In the genomic region with DNA sequence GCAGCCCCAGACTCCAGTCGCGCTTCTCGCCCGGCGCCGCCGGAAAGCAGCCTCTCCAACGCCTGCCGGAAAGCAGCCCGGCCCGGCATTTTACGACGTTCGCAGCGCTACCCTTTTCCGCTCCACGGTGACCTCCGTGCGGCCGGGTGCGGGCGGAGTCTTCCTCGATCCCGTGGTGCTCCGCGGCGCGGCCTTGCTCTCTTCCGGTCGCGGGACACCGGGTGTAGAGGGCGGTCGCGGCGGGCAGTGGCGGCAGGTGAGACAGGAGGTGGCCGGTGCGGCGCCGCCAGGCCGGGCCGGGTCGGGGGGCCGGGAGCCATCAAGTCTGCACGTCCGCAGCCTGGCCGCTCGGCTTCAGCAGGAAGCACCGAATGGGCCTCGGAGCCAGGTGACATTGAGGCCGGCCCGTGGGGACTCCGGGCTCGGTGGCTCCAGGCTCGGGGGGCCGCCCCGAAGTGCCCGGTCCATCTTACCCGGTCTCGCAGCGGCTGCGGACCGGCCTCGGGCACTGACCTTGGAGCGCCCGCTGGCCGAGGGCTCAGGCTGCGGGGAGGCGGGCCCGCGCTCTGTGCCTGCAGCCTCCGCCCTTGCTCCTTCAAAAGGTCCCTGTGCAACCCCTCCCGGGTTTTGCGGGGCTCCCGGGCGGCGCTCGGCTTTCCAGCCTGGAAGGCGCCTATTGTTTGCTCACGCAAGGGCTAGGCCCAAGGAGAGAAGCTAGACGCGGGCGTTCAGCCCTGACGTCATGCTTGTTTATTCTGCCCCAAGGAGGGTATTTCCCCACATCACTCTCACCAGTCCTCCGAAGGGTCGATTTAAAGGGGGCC, we compare ENCODE assay signal across 1 cellular context.
TF ChIP-seq lines count a peak whose summit lies in the region.

A gene (plus strand): TSS at position 199 of the 824 bp plus-strand sequence. CDS start 1,511 bp downstream, outside the sequence.
A gene (minus strand): TSS at position 48 of the 824 bp plus-strand sequence. CDS start 249 bp downstream, outside the sequence.

TF ChIP-seq in HepG2, 621 proteins besides CTCF, POLR2A, EP300 and RAD21 (continued from another document and continues in another):
- TF ChIP-seq, protein P1, sequence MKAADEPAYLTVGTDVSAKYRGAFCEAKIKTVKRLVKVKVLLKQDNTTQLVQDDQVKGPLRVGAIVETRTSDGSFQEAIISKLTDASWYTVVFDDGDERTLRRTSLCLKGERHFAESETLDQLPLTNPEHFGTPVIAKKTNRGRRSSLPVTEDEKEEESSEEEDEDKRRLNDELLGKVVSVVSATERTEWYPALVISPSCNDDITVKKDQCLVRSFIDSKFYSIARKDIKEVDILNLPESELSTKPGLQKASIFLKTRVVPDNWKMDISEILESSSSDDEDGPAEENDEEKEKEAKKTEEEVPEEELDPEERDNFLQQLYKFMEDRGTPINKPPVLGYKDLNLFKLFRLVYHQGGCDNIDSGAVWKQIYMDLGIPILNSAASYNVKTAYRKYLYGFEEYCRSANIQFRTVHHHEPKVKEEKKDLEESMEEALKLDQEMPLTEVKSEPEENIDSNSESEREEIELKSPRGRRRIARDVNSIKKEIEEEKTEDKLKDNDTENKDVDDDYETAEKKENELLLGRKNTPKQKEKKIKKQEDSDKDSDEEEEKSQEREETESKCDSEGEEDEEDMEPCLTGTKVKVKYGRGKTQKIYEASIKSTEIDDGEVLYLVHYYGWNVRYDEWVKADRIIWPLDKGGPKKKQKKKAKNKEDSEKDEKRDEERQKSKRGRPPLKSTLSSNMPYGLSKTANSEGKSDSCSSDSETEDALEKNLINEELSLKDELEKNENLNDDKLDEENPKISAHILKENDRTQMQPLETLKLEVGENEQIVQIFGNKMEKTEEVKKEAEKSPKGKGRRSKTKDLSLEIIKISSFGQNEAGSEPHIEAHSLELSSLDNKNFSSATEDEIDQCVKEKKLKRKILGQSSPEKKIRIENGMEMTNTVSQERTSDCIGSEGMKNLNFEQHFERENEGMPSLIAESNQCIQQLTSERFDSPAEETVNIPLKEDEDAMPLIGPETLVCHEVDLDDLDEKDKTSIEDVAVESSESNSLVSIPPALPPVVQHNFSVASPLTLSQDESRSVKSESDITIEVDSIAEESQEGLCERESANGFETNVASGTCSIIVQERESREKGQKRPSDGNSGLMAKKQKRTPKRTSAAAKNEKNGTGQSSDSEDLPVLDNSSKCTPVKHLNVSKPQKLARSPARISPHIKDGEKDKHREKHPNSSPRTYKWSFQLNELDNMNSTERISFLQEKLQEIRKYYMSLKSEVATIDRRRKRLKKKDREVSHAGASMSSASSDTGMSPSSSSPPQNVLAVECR (CRISPR knock-in tag; IDR thresholded peaks at IDR 0.05; ENCODE audit: borderline replicate concordance) = peak; percentile 99
- TF ChIP-seq, protein P2, sequence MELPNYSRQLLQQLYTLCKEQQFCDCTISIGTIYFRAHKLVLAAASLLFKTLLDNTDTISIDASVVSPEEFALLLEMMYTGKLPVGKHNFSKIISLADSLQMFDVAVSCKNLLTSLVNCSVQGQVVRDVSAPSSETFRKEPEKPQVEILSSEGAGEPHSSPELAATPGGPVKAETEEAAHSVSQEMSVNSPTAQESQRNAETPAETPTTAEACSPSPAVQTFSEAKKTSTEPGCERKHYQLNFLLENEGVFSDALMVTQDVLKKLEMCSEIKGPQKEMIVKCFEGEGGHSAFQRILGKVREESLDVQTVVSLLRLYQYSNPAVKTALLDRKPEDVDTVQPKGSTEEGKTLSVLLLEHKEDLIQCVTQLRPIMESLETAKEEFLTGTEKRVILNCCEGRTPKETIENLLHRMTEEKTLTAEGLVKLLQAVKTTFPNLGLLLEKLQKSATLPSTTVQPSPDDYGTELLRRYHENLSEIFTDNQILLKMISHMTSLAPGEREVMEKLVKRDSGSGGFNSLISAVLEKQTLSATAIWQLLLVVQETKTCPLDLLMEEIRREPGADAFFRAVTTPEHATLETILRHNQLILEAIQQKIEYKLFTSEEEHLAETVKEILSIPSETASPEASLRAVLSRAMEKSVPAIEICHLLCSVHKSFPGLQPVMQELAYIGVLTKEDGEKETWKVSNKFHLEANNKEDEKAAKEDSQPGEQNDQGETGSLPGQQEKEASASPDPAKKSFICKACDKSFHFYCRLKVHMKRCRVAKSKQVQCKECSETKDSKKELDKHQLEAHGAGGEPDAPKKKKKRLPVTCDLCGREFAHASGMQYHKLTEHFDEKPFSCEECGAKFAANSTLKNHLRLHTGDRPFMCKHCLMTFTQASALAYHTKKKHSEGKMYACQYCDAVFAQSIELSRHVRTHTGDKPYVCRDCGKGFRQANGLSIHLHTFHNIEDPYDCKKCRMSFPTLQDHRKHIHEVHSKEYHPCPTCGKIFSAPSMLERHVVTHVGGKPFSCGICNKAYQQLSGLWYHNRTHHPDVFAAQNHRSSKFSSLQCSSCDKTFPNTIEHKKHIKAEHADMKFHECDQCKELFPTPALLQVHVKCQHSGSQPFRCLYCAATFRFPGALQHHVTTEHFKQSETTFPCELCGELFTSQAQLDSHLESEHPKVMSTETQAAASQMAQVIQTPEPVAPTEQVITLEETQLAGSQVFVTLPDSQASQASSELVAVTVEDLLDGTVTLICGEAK (IDR thresholded peaks at IDR 0.05) = no peak
- TF ChIP-seq, protein P2 (CRISPR knock-in tag; IDR thresholded peaks at IDR 0.05) = peak; percentile 72; the same call in 1 of the 2 replicates
- no peak for TF ChIP-seq SNAI1 (CRISPR knock-in tag; IDR thresholded peaks at IDR 0.05; ENCODE audit: borderline replicate concordance)
- peak; percentile 77; the same call in 1 of the 2 replicates for TF ChIP-seq ZSCAN25 (CRISPR knock-in tag; IDR thresholded peaks at IDR 0.05)
- TF ChIP-seq RELA (CRISPR knock-in tag; IDR thresholded peaks at IDR 0.05) = no peak
- peak; percentile 2 for TF ChIP-seq AHR (CRISPR knock-in tag; IDR thresholded peaks at IDR 0.05)
- peak; percentile 91 for TF ChIP-seq ZNF143 (CRISPR knock-in tag; IDR thresholded peaks at IDR 0.05)
- no peak; the same call in 1 of the 2 replicates for TF ChIP-seq NAIF1 (CRISPR knock-in tag; IDR thresholded peaks at IDR 0.05; ENCODE audit: borderline replicate concordance)
- TF ChIP-seq HOXA9 (CRISPR knock-in tag; IDR thresholded peaks at IDR 0.05; ENCODE audit: borderline replicate concordance) = 0 out of 2 replicates have a peak, but pooled peaks have one; percentile 9
- no peak for TF ChIP-seq SETDB1 (CRISPR knock-in tag; IDR thresholded peaks at IDR 0.05; ENCODE audit: borderline replicate concordance)
- 0 out of 2 replicates have a peak, but pooled peaks have one; percentile 23 for TF ChIP-seq TOE1 (CRISPR knock-in tag; IDR thresholded peaks at IDR 0.05)
- peak; percentile 81; the same call in 1 of the 2 replicates for TF ChIP-seq SALL1 (CRISPR knock-in tag; IDR thresholded peaks at IDR 0.05)
- no peak for TF ChIP-seq NCOR1 (IDR thresholded peaks at IDR 0.05; ENCODE audit: borderline replicate concordance, low read length)
- TF ChIP-seq FOXK2 (IDR thresholded peaks at IDR 0.05) = no peak
- no peak for TF ChIP-seq FOXP1 (IDR thresholded peaks at IDR 0.05)
- no peak; the same call in 1 of the 2 replicates for TF ChIP-seq FOXP1 (CRISPR knock-in tag; IDR thresholded peaks at IDR 0.05)
- TF ChIP-seq ESRRA (CRISPR knock-in tag; IDR thresholded peaks at IDR 0.05; ENCODE audit: low read depth) = peak; percentile 92
- TF ChIP-seq HHEX (CRISPR knock-in tag; IDR thresholded peaks at IDR 0.05) = no peak
- peak; percentile 89; the same call in 1 of the 2 replicates for TF ChIP-seq SRY (CRISPR knock-in tag; IDR thresholded peaks at IDR 0.05)
- peak; percentile 73 for TF ChIP-seq ZNF205 (CRISPR knock-in tag; IDR thresholded peaks at IDR 0.05)
- peak; percentile 24; the same call in 1 of the 2 replicates for TF ChIP-seq ZFP36L1 (CRISPR knock-in tag; IDR thresholded peaks at IDR 0.05)
- peak; percentile 67; the same call in 1 of the 2 replicates for TF ChIP-seq ZNF619 (CRISPR knock-in tag; IDR thresholded peaks at IDR 0.05)
- 0 out of 2 replicates have a peak, but pooled peaks have one; percentile 17 for TF ChIP-seq ZNF138 (CRISPR knock-in tag; IDR thresholded peaks at IDR 0.05; ENCODE audit: low read depth)
- TF ChIP-seq ZFP90 (CRISPR knock-in tag; IDR thresholded peaks at IDR 0.05; ENCODE audit: borderline replicate concordance) = no peak; the same call in 1 of the 2 replicates
- no peak for TF ChIP-seq MBD4 (IDR thresholded peaks at IDR 0.05; ENCODE audit: borderline replicate concordance, low read length)
- TF ChIP-seq NCOA2 (CRISPR knock-in tag; IDR thresholded peaks at IDR 0.05) = peak; percentile 36; the same call in 1 of the 2 replicates
- peak; percentile 88 for TF ChIP-seq TBX2 (CRISPR knock-in tag; IDR thresholded peaks at IDR 0.05; ENCODE audit: borderline replicate concordance)
- no peak; the same call in 1 of the 2 replicates for TF ChIP-seq CHD2 (IDR thresholded peaks at IDR 0.05; ENCODE audit: low read depth, low read length)
- no peak; the same call in 1 of the 2 replicates for TF ChIP-seq ZNF367 (CRISPR knock-in tag; IDR thresholded peaks at IDR 0.05; ENCODE audit: borderline replicate concordance)
- TF ChIP-seq, protein P3, sequence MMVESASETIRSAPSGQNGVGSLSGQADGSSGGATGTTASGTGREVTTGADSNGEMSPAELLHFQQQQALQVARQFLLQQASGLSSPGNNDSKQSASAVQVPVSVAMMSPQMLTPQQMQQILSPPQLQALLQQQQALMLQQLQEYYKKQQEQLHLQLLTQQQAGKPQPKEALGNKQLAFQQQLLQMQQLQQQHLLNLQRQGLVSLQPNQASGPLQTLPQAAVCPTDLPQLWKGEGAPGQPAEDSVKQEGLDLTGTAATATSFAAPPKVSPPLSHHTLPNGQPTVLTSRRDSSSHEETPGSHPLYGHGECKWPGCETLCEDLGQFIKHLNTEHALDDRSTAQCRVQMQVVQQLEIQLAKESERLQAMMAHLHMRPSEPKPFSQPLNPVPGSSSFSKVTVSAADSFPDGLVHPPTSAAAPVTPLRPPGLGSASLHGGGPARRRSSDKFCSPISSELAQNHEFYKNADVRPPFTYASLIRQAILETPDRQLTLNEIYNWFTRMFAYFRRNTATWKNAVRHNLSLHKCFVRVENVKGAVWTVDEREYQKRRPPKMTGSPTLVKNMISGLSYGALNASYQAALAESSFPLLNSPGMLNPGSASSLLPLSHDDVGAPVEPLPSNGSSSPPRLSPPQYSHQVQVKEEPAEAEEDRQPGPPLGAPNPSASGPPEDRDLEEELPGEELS (CRISPR knock-in tag; IDR thresholded peaks at IDR 0.05) = peak; percentile 55
- no peak for TF ChIP-seq NCOA5 (CRISPR knock-in tag; IDR thresholded peaks at IDR 0.05)
- peak; percentile 55; the same call in 1 of the 2 replicates for TF ChIP-seq KDM5A (IDR thresholded peaks at IDR 0.05; ENCODE audit: borderline replicate concordance, low read length)
- peak; percentile 88 for TF ChIP-seq ATF7 (IDR thresholded peaks at IDR 0.05)
- TF ChIP-seq ATF7 (CRISPR knock-in tag; IDR thresholded peaks at IDR 0.05) = 0 out of 2 replicates have a peak, but pooled peaks have one; percentile 60
- no peak for TF ChIP-seq RORA (CRISPR knock-in tag; IDR thresholded peaks at IDR 0.05)
- TF ChIP-seq POGZ (CRISPR knock-in tag; IDR thresholded peaks at IDR 0.05) = peak; percentile 70
- no peak for TF ChIP-seq ZNF737 (CRISPR knock-in tag; IDR thresholded peaks at IDR 0.05; ENCODE audit: borderline replicate concordance)
- TF ChIP-seq, protein P4, sequence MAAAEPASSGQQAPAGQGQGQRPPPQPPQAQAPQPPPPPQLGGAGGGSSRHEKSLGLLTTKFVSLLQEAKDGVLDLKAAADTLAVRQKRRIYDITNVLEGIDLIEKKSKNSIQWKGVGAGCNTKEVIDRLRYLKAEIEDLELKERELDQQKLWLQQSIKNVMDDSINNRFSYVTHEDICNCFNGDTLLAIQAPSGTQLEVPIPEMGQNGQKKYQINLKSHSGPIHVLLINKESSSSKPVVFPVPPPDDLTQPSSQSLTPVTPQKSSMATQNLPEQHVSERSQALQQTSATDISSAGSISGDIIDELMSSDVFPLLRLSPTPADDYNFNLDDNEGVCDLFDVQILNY (CRISPR knock-in tag; conservative IDR thresholded peaks at IDR 0.05) = no peak; the same call in 1 of the 2 replicates
- TF ChIP-seq, protein P5, sequence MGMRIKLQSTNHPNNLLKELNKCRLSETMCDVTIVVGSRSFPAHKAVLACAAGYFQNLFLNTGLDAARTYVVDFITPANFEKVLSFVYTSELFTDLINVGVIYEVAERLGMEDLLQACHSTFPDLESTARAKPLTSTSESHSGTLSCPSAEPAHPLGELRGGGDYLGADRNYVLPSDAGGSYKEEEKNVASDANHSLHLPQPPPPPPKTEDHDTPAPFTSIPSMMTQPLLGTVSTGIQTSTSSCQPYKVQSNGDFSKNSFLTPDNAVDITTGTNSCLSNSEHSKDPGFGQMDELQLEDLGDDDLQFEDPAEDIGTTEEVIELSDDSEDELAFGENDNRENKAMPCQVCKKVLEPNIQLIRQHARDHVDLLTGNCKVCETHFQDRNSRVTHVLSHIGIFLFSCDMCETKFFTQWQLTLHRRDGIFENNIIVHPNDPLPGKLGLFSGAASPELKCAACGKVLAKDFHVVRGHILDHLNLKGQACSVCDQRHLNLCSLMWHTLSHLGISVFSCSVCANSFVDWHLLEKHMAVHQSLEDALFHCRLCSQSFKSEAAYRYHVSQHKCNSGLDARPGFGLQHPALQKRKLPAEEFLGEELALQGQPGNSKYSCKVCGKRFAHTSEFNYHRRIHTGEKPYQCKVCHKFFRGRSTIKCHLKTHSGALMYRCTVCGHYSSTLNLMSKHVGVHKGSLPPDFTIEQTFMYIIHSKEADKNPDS (CRISPR knock-in tag; IDR thresholded peaks at IDR 0.05) = peak; percentile 45; the same call in 1 of the 2 replicates
- peak; percentile 35; the same call in 1 of the 2 replicates for TF ChIP-seq ZSCAN31 (CRISPR knock-in tag; IDR thresholded peaks at IDR 0.05; ENCODE audit: low read depth)
- peak; percentile 89 for TF ChIP-seq NKX3-1 (CRISPR knock-in tag; IDR thresholded peaks at IDR 0.05)
- TF ChIP-seq THAP11 (CRISPR knock-in tag; IDR thresholded peaks at IDR 0.05) = peak; percentile 96
- no peak; the same call in 1 of the 2 replicates for TF ChIP-seq ZNF7 (CRISPR knock-in tag; IDR thresholded peaks at IDR 0.05)
